In the genomic region with DNA sequence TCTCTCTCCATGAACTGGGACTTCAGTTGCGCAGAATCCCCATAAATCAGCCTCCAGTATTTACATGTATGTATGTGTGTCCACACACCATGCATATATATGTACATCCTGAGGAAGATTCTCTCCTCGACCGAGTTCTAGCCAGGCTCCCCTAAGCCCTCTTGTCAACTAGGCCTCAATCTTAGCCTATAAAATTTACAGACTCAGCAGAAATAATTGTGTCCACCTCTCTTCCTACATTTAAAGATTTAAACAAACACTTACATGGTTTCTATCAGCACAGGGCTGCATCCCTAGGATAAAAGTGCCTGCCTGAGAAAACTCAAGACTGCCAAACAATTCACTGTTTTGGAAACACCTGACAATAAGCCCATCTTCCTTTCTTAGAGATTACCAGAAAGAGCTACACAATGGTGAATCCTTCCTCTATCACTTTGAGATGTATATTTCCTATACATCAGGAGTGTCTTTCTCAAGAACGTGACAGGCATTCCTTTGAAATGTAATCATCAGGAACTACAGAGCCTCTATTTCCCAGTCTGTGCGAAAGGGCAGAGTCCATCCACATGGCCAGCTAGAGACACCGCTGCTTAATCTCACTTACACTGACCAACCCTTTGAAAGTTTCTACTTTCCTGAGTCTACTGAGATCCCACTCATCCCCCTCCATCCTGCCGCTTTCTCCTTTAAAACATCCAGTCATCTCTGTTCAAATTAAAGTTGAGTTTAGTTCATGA, we compare ENCODE assay signal across 18 cellular contexts. TPM values are rescaled to one million over a fixed set of nuclear protein-coding genes. Genes with fewer than 3 reads are reported as not detected.
A peak's percentile ranks its signal among the peaks of the same experiment; 100 is the strongest.
DNase-seq lines count a peak whose midpoint lies in the region; TF ChIP-seq lines count a peak whose summit lies in the region.
"Had no signal": no experiment of that assay in that cellular context is flagged by ENCODE, and none has a peak within 500 bp of the region (broad histone marks: within the 10 kb centered on the region; RNA-seq: fewer than 3 reads in every experiment).

No MANE protein-coding gene starts in this region.

- peaks cover 8% of the 10 kb centered on the region for H3K36me3 Mint-ChIP-seq in Caco-2 (ENCODE audit: insufficient read depth, unreplicated experiment)

- peak overlapping the region; percentile 34 for H3K4me3 Mint-ChIP-seq in Caco-2 (ENCODE audit: unreplicated experiment)
- H3K4me3 Mint-ChIP-seq: B cell; CD4-positive, alpha-beta T cell; CD8-positive, alpha-beta memory T cell; GM23338; H9 had no signal

- H3K9me3 ChIP-seq in Caco-2 (no peaks in the 10 kb centered on the region), OCI-LY3 (ENCODE audit: insufficient read depth, low read length) (no peaks in the 10 kb centered on the region), PC-9 (ENCODE audit: insufficient read depth, low read depth) (no peaks in the 10 kb centered on the region)
- H3K9me3 ChIP-seq: BLaER1 had no signal

- H3K36me3 ChIP-seq in Caco-2 (ENCODE audit: control insufficient read depth, insufficient read depth, low read length) (no peaks in the 10 kb centered on the region), OCI-LY3 (replicated peaks; ENCODE audit: low read depth, low read length) (peaks cover 21% of the 10 kb centered on the region), PC-9 (ENCODE audit: low read depth) (no peaks in the 10 kb centered on the region)

- H3K4me1 Mint-ChIP-seq in Caco-2 (ENCODE audit: low read depth, unreplicated experiment): peaks cover 31% of the 10 kb centered on the region
- H3K4me1 Mint-ChIP-seq: B cell; CD8-positive, alpha-beta memory T cell had no signal

- DNase-seq in Caco-2 (peak; percentile 34 to 55), HT-29 (ENCODE audit: low spot score) (peak; percentile 8), mucosa of gallbladder (ENCODE audit: low spot score) (peak; percentile 23), NCI-H1092 treated with DMSO at 0.1 percent for 48 hours (lab: John Stamatoyannopoulos, UW) (no peak), GM20000 (ENCODE audit: low spot score) (no peak), germinal center (ENCODE audit: low spot score) (no peak), PC-9 (no peak)
- DNase-seq: Calu3; CD4-positive, alpha-beta T cell; CD8-positive, alpha-beta memory T cell; DMS53; DMS79 treated with DMSO at 0.1 percent for 48 hours; H9 had no signal

- H3K27me3 ChIP-seq in Caco-2 (replicated peaks; ENCODE audit: control insufficient read depth, insufficient read depth, low read length) (no peaks in the 10 kb centered on the region), OCI-LY3 (ENCODE audit: low read depth, low read length) (no peaks in the 10 kb centered on the region), PC-9 (ENCODE audit: insufficient read depth, low read depth) (no peaks in the 10 kb centered on the region)
- H3K27me3 ChIP-seq: BLaER1 had no signal

- H3K4me3 ChIP-seq in Caco-2 (ENCODE audit: low read depth, low read length): no peak overlapping the region
- H3K4me3 ChIP-seq in OCI-LY3 (ENCODE audit: low read length): no peak overlapping the region
- no peak overlapping the region for H3K4me3 ChIP-seq in PC-9
- H3K4me3 ChIP-seq: BLaER1, GM23338 had no signal

- intact Hi-C loops in Caco-2 (cut with micrococcal nuclease; ENCODE audit: unreplicated experiment): no loop called here
- intact Hi-C loops in PC-9 (cut with micrococcal nuclease; ENCODE audit: unreplicated experiment): no loop called here

- peaks cover 17% of the 10 kb centered on the region for H3K9me3 Mint-ChIP-seq in Caco-2 (ENCODE audit: unreplicated experiment)
- H3K9me3 Mint-ChIP-seq: CD4-positive, alpha-beta T cell had no signal

- no peaks in the 10 kb centered on the region for H3K27me3 Mint-ChIP-seq in Caco-2 (ENCODE audit: insufficient read depth, unreplicated experiment)
- H3K27me3 Mint-ChIP-seq: B cell; CD4-positive, alpha-beta T cell; CD8-positive, alpha-beta memory T cell had no signal

- TF ChIP-seq CTCF in Caco-2 (IDR thresholded peaks at IDR 0.05; ENCODE audit: insufficient read depth in 1 of 2, low read depth in 1 of 2, low read length in 1 of 2, severe bottlenecking in 1 of 2, unreplicated experiment in 1 of 2): no peak
- no peak for TF ChIP-seq CTCF in OCI-LY3 (IDR thresholded peaks at IDR 0.05; ENCODE audit: low read depth, low read length)
- TF ChIP-seq CTCF in GM20000 (IDR thresholded peaks at IDR 0.05; ENCODE audit: extremely low read depth, missing control alignments): no peak
- TF ChIP-seq CTCF in PC-9 (conservative IDR thresholded peaks at IDR 0.05): no peak

- H3K9me2 ChIP-seq in PC-9 (ENCODE audit: insufficient read depth): no peaks in the 10 kb centered on the region; the same call in 1 of the 2 replicates

- H3K27ac Mint-ChIP-seq in Caco-2 (ENCODE audit: unreplicated experiment): peak overlapping the region; percentile 73
- H3K27ac Mint-ChIP-seq: B cell; CD4-positive, alpha-beta T cell; GM23338; H9 had no signal

- H4K20me1 ChIP-seq in OCI-LY3 (ENCODE audit: insufficient read depth, low read length) (no peaks in the 10 kb centered on the region), PC-9 (ENCODE audit: insufficient read depth) (no peaks in the 10 kb centered on the region)
- H4K20me1 ChIP-seq: BLaER1 had no signal

- CTCF ChIA-PET in Caco-2 (lab: Charles Lee) (interaction anchor here (1.2 kb wide), 1 partner anchor 9 kb away, joined by 3 read pairs; no protein-coding TSS in a partner anchor), PC-9 (lab: Charles Lee) (no interaction called here)

- H3K4me2 ChIP-seq in OCI-LY3 (ENCODE audit: low read length) (peak overlapping the region; percentile 10; the same call in 1 of the 2 replicates), PC-9 (no peak overlapping the region)
- H3K4me2 ChIP-seq: BLaER1, GM23338 had no signal

- H3K27ac ChIP-seq in OCI-LY3 (ENCODE audit: low read length) (no peak overlapping the region), PC-9 (no peak overlapping the region)
- H3K27ac ChIP-seq: BLaER1, C4-2B had no signal

- H3K9ac ChIP-seq in OCI-LY3 (ENCODE audit: low read length): no peak overlapping the region
- H3K9ac ChIP-seq: BLaER1 had no signal

- no peaks in the 10 kb centered on the region for H3F3A ChIP-seq in PC-9 (ENCODE audit: insufficient read depth, low read depth)

- H2AFZ ChIP-seq in OCI-LY3 (ENCODE audit: low read depth, low read length) (no peak overlapping the region), PC-9 (no peak overlapping the region)
- H2AFZ ChIP-seq: GM23338 had no signal

- TSS peak; percentile 17 for BruUV-seq in Caco-2 (replicated peaks; lab: Mats Ljungman, UMichigan)
- BruUV-seq in PC-9 (replicated peaks; lab: Mats Ljungman, UMichigan): no TSS peak

- H3K4me1 ChIP-seq in Caco-2: peaks cover 20% of the 10 kb centered on the region
- H3K4me1 ChIP-seq in OCI-LY3 (ENCODE audit: low read length): peaks cover 20% of the 10 kb centered on the region
- no peaks in the 10 kb centered on the region for H3K4me1 ChIP-seq in PC-9 (replicated peaks; ENCODE audit: insufficient read depth)
- H3K4me1 ChIP-seq: BLaER1 had no signal

- H3K79me2 ChIP-seq in OCI-LY3 (ENCODE audit: low read length): no peaks in the 10 kb centered on the region
- H3K79me2 ChIP-seq in PC-9 (ENCODE audit: low read depth): no peaks in the 10 kb centered on the region

- POLR2A ChIA-PET in Caco-2 (lab: Charles Lee) (no interaction called here), PC-9 (lab: Charles Lee; ENCODE audit: unreplicated experiment) (no interaction called here)

RNA-seq across cellular contexts. Expression of a gene that starts 39.4 kb away (rescaled TPM):
- 20.0 and 22.3 TPM in 2 replicates for total RNA-seq in Caco-2 (2022)
- total RNA-seq in HT-29 (2014; rRNA removed; shearing (Covaris generic)): 9.3 and 15.6 TPM in 2 replicates
- total RNA-seq in mucosa of gallbladder: 9.3 TPM
- 23.8 and 25.8 TPM in 2 replicates for total RNA-seq in PC-9 (2021)

Comparison
In these comparisons a context has a peak if more than half of its experiments do, and no peak if none do; other contexts are left out.
1. DNase-seq: peak in Caco-2 (2 of 2), HT-29 (single experiment) and mucosa of gallbladder (single experiment); none in NCI-H1092 treated with DMSO at 0.1 percent for 48 hours (single experiment), GM20000 (single experiment), germinal center (single experiment) and PC-9 (0 of 2).